ENCODE assay signal across 8 cellular contexts in genomic region chr12:109052097-109052414, GRCh38. TPM values are rescaled to one million over a fixed set of nuclear protein-coding genes. Genes with fewer than 3 reads are reported as not detected.
DNase-seq lines count a peak whose midpoint lies in the region; ATAC-seq and TF ChIP-seq lines count a peak whose summit lies in the region.

No MANE protein-coding gene starts in this region.

- 0 out of 2 replicates have a peak, but pooled peaks cover 4% of the 10 kb centered on the region for H3K4me1 ChIP-seq in IMR-90 (ENCODE audit: control insufficient read depth, insufficient read depth, low read length)
- H3K4me1 ChIP-seq in muscle layer of duodenum (ENCODE audit: control insufficient read depth in 1 of 2, insufficient read depth in 2 of 2, low read length in 2 of 2), result peaks cover 5 to 17% of the 10 kb centered on the region in 2 donors

- no peak overlapping the region for H2AK5ac ChIP-seq in IMR-90 (ENCODE audit: low read depth, low read length)

- H2AK9ac ChIP-seq in IMR-90 (replicated peaks; ENCODE audit: low read depth, low read length, poor library complexity), result peak overlapping the region; percentile 70

- no peak for TF ChIP-seq POLR2A in IMR-90 (IDR thresholded peaks at IDR 0.05; ENCODE audit: low read depth, low read length)

- dilution Hi-C loops in IMR-90 (cut with HindIII; ENCODE audit: low sequenced_read_pairs, unreplicated experiment), result no loop called here

- H3K4ac ChIP-seq in IMR-90 (ENCODE audit: low read depth, low read length), result peak overlapping the region; percentile 80

- H3K27ac ChIP-seq in IMR-90 (ENCODE audit: insufficient read depth, low read length) (peak overlapping the region; percentile 5; the same call in 1 of the 2 replicates), muscle layer of duodenum (ENCODE audit: low read length) (peak overlapping the region; percentile 71)

- intact Hi-C loops in IMR-90 (cut with micrococcal nuclease), result loop anchor here (2.0 kb wide), 1 partner anchor 31 kb away; the partner anchor contains the start of gene SVOP

- H2BK20ac ChIP-seq in IMR-90 (ENCODE audit: low read depth, low read length), result no peak overlapping the region

- no peaks in the 10 kb centered on the region for H3K36me3 ChIP-seq in IMR-90 (ENCODE audit: control insufficient read depth, insufficient read depth, low read length)
- H3K36me3 ChIP-seq in muscle layer of duodenum (ENCODE audit: control insufficient read depth in 1 of 2, insufficient read depth in 2 of 2, low read length in 2 of 2), result peaks cover 0 to 5% of the 10 kb centered on the region in 2 donors

- peak overlapping the region; percentile 94 for H3K4me3 ChIP-seq in AG04449 (ENCODE audit: low read depth, low read length)
- peak overlapping the region; percentile 63 for H3K4me3 ChIP-seq in IMR-90 (ENCODE audit: insufficient read depth, low read depth, low read length)
- H3K4me3 ChIP-seq in muscle layer of duodenum (ENCODE audit: low read depth in 1 of 2, low read length in 2 of 2), result peak overlapping the region; percentile 88 to 97

- no TSS peak for BruUV-seq in IMR-90 (replicated peaks; lab: Mats Ljungman, UMichigan)

- POLR2A ChIA-PET in AG04449 (lab: Yijun Ruan, JAX), result interaction anchor here (0.6 kb wide), 1 partner anchor 195 kb away, joined by 3 read pairs; the partner anchor contains the start of gene SSH1
- POLR2A ChIA-PET in IMR-90 (lab: Charles Lee; ENCODE audit: unreplicated experiment), result no interaction called here

- peak overlapping the region; percentile 82 for H3K4me2 ChIP-seq in IMR-90 (ENCODE audit: low read depth, low read length)

- no CpG with 5 or more reads among the region's 6 CpGs for WGBS in IMR-90 (ENCODE audit: extremely low coverage in 2 of 2, insufficient read length in 1 of 2), 2 experiments

- ATAC-seq in IMR-90 (ENCODE audit: low read depth), result no peak
- no peak for ATAC-seq in central memory CD8-positive, alpha-beta T cell (replicated peaks; ENCODE audit: extremely low read depth, poor library complexity, severe bottlenecking)

- no peaks in the 10 kb centered on the region for H3K27me3 ChIP-seq in IMR-90 (ENCODE audit: control insufficient read depth, insufficient read depth, low read length)
- H3K27me3 ChIP-seq in muscle layer of duodenum (ENCODE audit: low read depth, low read length), result no peaks in the 10 kb centered on the region

- H3K14ac ChIP-seq in IMR-90 (replicated peaks; ENCODE audit: low read depth, low read length), result peak overlapping the region; percentile 92

- peaks cover 17% of the 10 kb centered on the region for H3K36me3 Mint-ChIP-seq in central memory CD8-positive, alpha-beta T cell (ENCODE audit: insufficient read depth)

- H4K8ac ChIP-seq in IMR-90 (ENCODE audit: low read depth in 2 of 2, low read length in 2 of 2), result peak overlapping the region; percentile 97 to 99

- DNase-seq in AG04449 (ENCODE audit: low read depth, low spot score), result no peak
- DNase-seq in IMR-90, result no peak
- DNase-seq in central memory CD8-positive, alpha-beta T cell (ENCODE audit: low spot score in 2 of 2), result no peak
- no peak for DNase-seq in SKM-1 (lab: John Stamatoyannopoulos, UW; ENCODE audit: unreplicated experiment)
- no peak for DNase-seq in NCI-H774 (lab: John Stamatoyannopoulos, UW)
- no peak for DNase-seq in NCI-H1694 treated with DMSO at 0.1 percent for 48 hours (lab: John Stamatoyannopoulos, UW)
- no peak for DNase-seq in G401 (ENCODE audit: low spot score)

- H4K91ac ChIP-seq in IMR-90 (ENCODE audit: insufficient read depth, low read depth, low read length), result peak overlapping the region; percentile 57

- 0 out of 2 replicates have a peak overlapping the region, but pooled peaks have one; percentile 7 for H3K23ac ChIP-seq in IMR-90 (ENCODE audit: low read depth, low read length)

- H3K27ac Mint-ChIP-seq in central memory CD8-positive, alpha-beta T cell (ENCODE audit: low read depth), result peak overlapping the region; percentile 98

- H2BK5ac ChIP-seq in IMR-90 (ENCODE audit: low read depth, low read length, poor library complexity, severe bottlenecking), result peak overlapping the region; percentile 29

- peaks cover 21% of the 10 kb centered on the region for H3K4me1 Mint-ChIP-seq in central memory CD8-positive, alpha-beta T cell

- in situ Hi-C loops in IMR-90 (cut with MboI; ENCODE audit: low sequenced_read_pairs) (no loop called here), G401 (cut with HindIII; ENCODE audit: low sequenced_read_pairs) (no loop called here)

- 0 out of 2 replicates have a peak overlapping the region, but pooled peaks have one; percentile 4 for H3K56ac ChIP-seq in IMR-90 (ENCODE audit: extremely low read depth, insufficient read depth, low read length)

- H2BK15ac ChIP-seq in IMR-90 (ENCODE audit: low read depth, low read length), result no peak overlapping the region

- no peaks in the 10 kb centered on the region for H4K20me1 ChIP-seq in IMR-90 (ENCODE audit: insufficient read depth, low read length)

- TF ChIP-seq CTCF in AG04449 (IDR thresholded peaks at IDR 0.05; ENCODE audit: insufficient read depth, low read length, missing control alignments), result no peak
- no peak for TF ChIP-seq CTCF in IMR-90 (conservative IDR thresholded peaks at IDR 0.05; ENCODE audit: low read depth, low read length)

- 0 out of 2 replicates have a peak overlapping the region, but pooled peaks have one; percentile 7 for H3K18ac ChIP-seq in IMR-90 (ENCODE audit: low read depth, low read length)

- no peaks in the 10 kb centered on the region for H3K27me3 Mint-ChIP-seq in central memory CD8-positive, alpha-beta T cell

- CTCF ChIA-PET in AG04449 (lab: Yijun Ruan, JAX) (interaction anchor here (0.9 to 2.5 kb wide), 3 partner anchors 10 to 199 kb away, joined by 3 to 9 read pairs (median 5); no protein-coding TSS in a partner anchor), IMR-90 (lab: Yijun Ruan, JAX) (interaction anchor here (0.7 kb wide), 1 partner anchor 153 kb away, joined by 3 read pairs; no protein-coding TSS in a partner anchor)

- H3K9ac ChIP-seq in IMR-90 (ENCODE audit: low read depth, low read length), result peak overlapping the region; percentile 26

- H3K9me3 ChIP-seq in IMR-90 (ENCODE audit: control insufficient read depth, insufficient read depth, low read length) (no peaks in the 10 kb centered on the region), muscle layer of duodenum (ENCODE audit: control insufficient read depth in 1 of 2, low read length in 2 of 2) (no peaks in the 10 kb centered on the region)

- H3K79me1 ChIP-seq in IMR-90 (ENCODE audit: low read depth in 1 of 2, low read length in 2 of 2), result peaks cover 11 to 15% of the 10 kb centered on the region in 2 experiments; a peak in 3 of 4 replicates

- H3K4me3 Mint-ChIP-seq in central memory CD8-positive, alpha-beta T cell, result peak overlapping the region; percentile 88

- peak overlapping the region; percentile 87 for H4K5ac ChIP-seq in IMR-90 (ENCODE audit: low read depth, low read length)

- no peak for TF ChIP-seq RAD21 in IMR-90 (IDR thresholded peaks at IDR 0.05; ENCODE audit: low read length)

- H2AFZ ChIP-seq in IMR-90 (replicated peaks; ENCODE audit: low read length, poor library complexity), result peak overlapping the region; percentile 100

- no peaks in the 10 kb centered on the region for H3K9me3 Mint-ChIP-seq in central memory CD8-positive, alpha-beta T cell

- peaks cover 5% of the 10 kb centered on the region for H3K9me1 ChIP-seq in IMR-90 (ENCODE audit: insufficient read depth, low read length)

- no peak overlapping the region for H2BK120ac ChIP-seq in IMR-90 (ENCODE audit: low read depth, low read length)

TF ChIP-seq in IMR-90, 13 proteins besides CTCF, POLR2A, EP300 and RAD21 (continues in another document):
- TF ChIP-seq RFX5 (IDR thresholded peaks at IDR 0.05; ENCODE audit: low read depth, low read length) (no peak), CHD1 (IDR thresholded peaks at IDR 0.05; ENCODE audit: low read depth, low read length) (no peak), MAFK (IDR thresholded peaks at IDR 0.05; ENCODE audit: low read depth, low read length) (no peak), FOS (IDR thresholded peaks at IDR 0.05; ENCODE audit: low read depth, low read length) (no peak), RCOR1 (IDR thresholded peaks at IDR 0.05; ENCODE audit: insufficient replicate concordance, low read length) (no peak), NFE2L2 (IDR thresholded peaks at IDR 0.05; ENCODE audit: low read depth, low read length) (no peak), CEBPB (IDR thresholded peaks at IDR 0.05; ENCODE audit: low read depth, low read length) (no peak), MXI1 (IDR thresholded peaks at IDR 0.05; ENCODE audit: borderline replicate concordance, low read depth, low read length) (no peak), ELK1 (IDR thresholded peaks at IDR 0.05; ENCODE audit: borderline replicate concordance, low read depth, low read length) (no peak)

RNA-seq across cellular contexts. Expression of gene USP30, which starts 0.3 kb away (rescaled TPM):
- total RNA-seq in IMR-90 (2012; rRNA removed), result 8.9 and 10.4 TPM in 2 replicates
- 9.9 and 11.2 TPM in 2 replicates for polyA plus RNA-seq in IMR-90 (2012; rRNA removed)
- 7.6 and 10.4 TPM in 2 replicates for polyA plus RNA-seq in IMR-90 (2012; cell fraction: cytosol; rRNA removed)
- 23.8 and 26.5 TPM in 2 replicates for polyA plus RNA-seq in IMR-90 (2012; cell fraction: nucleus; rRNA removed; ENCODE audit: low replicate concordance)
- total RNA-seq in G401 (2014; rRNA removed; shearing (Covaris generic)), result 20.5 and 21.6 TPM in 2 replicates

RNA-seq across cellular contexts. Expression of gene SVOP, which starts 31.2 kb away (rescaled TPM):
- total RNA-seq in IMR-90 (2012; rRNA removed), result not detected in 2 replicates
- not detected in 2 replicates for polyA plus RNA-seq in IMR-90 (2012; rRNA removed)
- polyA plus RNA-seq in IMR-90 (2012; cell fraction: cytosol; rRNA removed), result not detected in 2 replicates
- not detected in 2 replicates for polyA plus RNA-seq in IMR-90 (2012; cell fraction: nucleus; rRNA removed; ENCODE audit: low replicate concordance)
- total RNA-seq in G401 (2014; rRNA removed; shearing (Covaris generic)), result 0.25 and 1.0 TPM in 2 replicates

RNA-seq across cellular contexts. Expression of gene ALKBH2, which starts 41.2 kb away (rescaled TPM):
- 14.9 and 18.3 TPM in 2 replicates for total RNA-seq in IMR-90 (2012; rRNA removed)
- 14.1 and 17.8 TPM in 2 replicates for polyA plus RNA-seq in IMR-90 (2012; rRNA removed)
- polyA plus RNA-seq in IMR-90 (2012; cell fraction: cytosol; rRNA removed), result 8.6 and 11.2 TPM in 2 replicates
- polyA plus RNA-seq in IMR-90 (2012; cell fraction: nucleus; rRNA removed; ENCODE audit: low replicate concordance), result 20.8 and 47.9 TPM in 2 replicates
- total RNA-seq in G401 (2014; rRNA removed; shearing (Covaris generic)), result 47.9 and 54.5 TPM in 2 replicates

RNA-seq across cellular contexts. Expression of gene UNG, which starts 45.3 kb away (rescaled TPM):
- total RNA-seq in IMR-90 (2012; rRNA removed), result 13.1 and 13.3 TPM in 2 replicates
- 14.5 and 16.0 TPM in 2 replicates for polyA plus RNA-seq in IMR-90 (2012; rRNA removed)
- polyA plus RNA-seq in IMR-90 (2012; cell fraction: cytosol; rRNA removed), result 7.7 and 16.7 TPM in 2 replicates
- 4.3 and 7.7 TPM in 2 replicates for polyA plus RNA-seq in IMR-90 (2012; cell fraction: nucleus; rRNA removed; ENCODE audit: low replicate concordance)
- 73.7 and 94.8 TPM in 2 replicates for total RNA-seq in G401 (2014; rRNA removed; shearing (Covaris generic))
